In the genomic region with DNA sequence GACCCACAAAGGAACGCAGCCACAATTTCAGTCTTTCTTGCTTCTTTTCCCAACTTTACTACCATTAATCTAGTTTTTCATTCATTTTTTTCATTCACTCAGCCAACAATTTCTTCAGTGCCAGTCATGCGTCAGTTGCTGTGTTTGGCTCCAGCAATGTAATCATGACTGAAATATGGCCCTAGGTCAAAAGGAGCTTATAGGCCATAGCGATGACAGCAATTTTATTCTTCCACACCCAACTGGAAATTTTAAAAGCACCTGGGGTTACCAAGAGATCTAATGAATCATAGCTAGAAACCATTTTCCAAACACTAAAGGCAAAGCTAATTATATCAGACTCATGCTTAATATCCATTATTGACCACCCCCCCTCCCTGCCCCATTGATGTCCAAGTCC, we compare ENCODE assay signal across 19 cellular contexts. TPM values are rescaled to one million over a fixed set of nuclear protein-coding genes. Genes with fewer than 3 reads are reported as not detected.
DNase-seq lines count a peak whose midpoint lies in the region; ATAC-seq and TF ChIP-seq lines count a peak whose summit lies in the region.
"Had no signal": no experiment of that assay in that cellular context is flagged by ENCODE, and none has a peak within 500 bp of the region (broad histone marks: within the 10 kb centered on the region; RNA-seq: fewer than 3 reads in every experiment).

No MANE protein-coding gene starts in this region.

- H3K27ac Mint-ChIP-seq in type B pancreatic cell, result peak overlapping the region; percentile 67

- peak overlapping the region; percentile 40; the same call in 1 of the 2 replicates for H3K18ac ChIP-seq in IMR-90 (ENCODE audit: low read depth, low read length)

- CTCF ChIA-PET in IMR-90 (lab: Yijun Ruan, JAX), result interaction anchor here (1.1 kb wide), 1 partner anchor 151 kb away, joined by 3 read pairs; no protein-coding TSS in a partner anchor

- 0 out of 2 replicates have a peak overlapping the region, but pooled peaks have one; percentile 15 for H2BK20ac ChIP-seq in IMR-90 (ENCODE audit: low read depth, low read length)

- peaks cover 8% of the 10 kb centered on the region for H3K9me1 ChIP-seq in IMR-90 (ENCODE audit: insufficient read depth, low read length)

- H3K4me1 ChIP-seq in IMR-90 (ENCODE audit: control insufficient read depth, insufficient read depth, low read length), result peaks cover 18% of the 10 kb centered on the region
- peaks cover 22 to 79% of the 10 kb centered on the region in 2 donors for H3K4me1 ChIP-seq in ascending aorta

- ATAC-seq in IMR-90 (ENCODE audit: low read depth) (no peak), GM18505 (IDR thresholded peaks at IDR 0.05; ENCODE audit: unreplicated experiment) (no peak)

- 0 out of 2 replicates have a peak overlapping the region, but pooled peaks have one; percentile 51 for H4K5ac ChIP-seq in IMR-90 (ENCODE audit: low read depth, low read length)

- no peak for DNase-seq in IMR-90
- DNase-seq in ascending aorta (ENCODE audit: low spot score in 2 of 2), result no peak
- DNase-seq in fibroblast of peridontal ligament (ENCODE audit: extremely low read depth), result peak; percentile 51
- DNase-seq in type B pancreatic cell (ENCODE audit: extremely low spot score, unreplicated experiment), result no peak
- no peak for DNase-seq in KBM-7
- no peak for DNase-seq in NK-92 (lab: John Stamatoyannopoulos, UW; ENCODE audit: unreplicated experiment)
- no peak for DNase-seq in SKM-1 treated with dmso at 0.1 percent for 144 hours (lab: John Stamatoyannopoulos, UW; ENCODE audit: unreplicated experiment)
- DNase-seq: CD4-positive, alpha-beta T cell; DMS53; NCI-H1436; NCI-H2029; NCI-H2171; NCI-H774; Right ventricle myocardium superior had no signal

- H2BK15ac ChIP-seq in IMR-90 (ENCODE audit: low read depth, low read length), result no peak overlapping the region

- H4K91ac ChIP-seq in IMR-90 (ENCODE audit: insufficient read depth, low read depth, low read length), result no peak overlapping the region

- TF ChIP-seq CTCF in IMR-90 (conservative IDR thresholded peaks at IDR 0.05; ENCODE audit: low read depth, low read length), result no peak
- no peak for TF ChIP-seq CTCF in ascending aorta (IDR thresholded peaks at IDR 0.05)
- TF ChIP-seq CTCF in type B pancreatic cell (conservative IDR thresholded peaks at IDR 0.05), result no peak

- no peak overlapping the region for H3K9ac ChIP-seq in IMR-90 (ENCODE audit: low read depth, low read length)

- 0 out of 2 replicates have a peak overlapping the region, but pooled peaks have one; percentile 9 for H2BK120ac ChIP-seq in IMR-90 (ENCODE audit: low read depth, low read length)

- H4K20me1 ChIP-seq in IMR-90 (ENCODE audit: insufficient read depth, low read length), result no peaks in the 10 kb centered on the region

- H3K27me3 Mint-ChIP-seq in type B pancreatic cell, result peaks cover 4% of the 10 kb centered on the region
- H3K27me3 Mint-ChIP-seq: CD4-positive, alpha-beta T cell had no signal

- H3K56ac ChIP-seq in IMR-90 (ENCODE audit: extremely low read depth, insufficient read depth, low read length), result no peak overlapping the region

- POLR2A ChIA-PET in IMR-90 (lab: Charles Lee; ENCODE audit: unreplicated experiment), result no interaction called here

- H3K14ac ChIP-seq in IMR-90 (replicated peaks; ENCODE audit: low read depth, low read length), result 0 out of 2 replicates have a peak overlapping the region, but pooled peaks have one; percentile 5

- dilution Hi-C loops in IMR-90 (cut with HindIII; ENCODE audit: low sequenced_read_pairs, unreplicated experiment), result no loop called here

- peaks cover 7% of the 10 kb centered on the region; the same call in 1 of the 2 replicates for H3K27me3 ChIP-seq in IMR-90 (ENCODE audit: control insufficient read depth, insufficient read depth, low read length)
- no peaks in the 10 kb centered on the region for H3K27me3 ChIP-seq in ascending aorta

- no peak for TF ChIP-seq RAD21 in IMR-90 (IDR thresholded peaks at IDR 0.05; ENCODE audit: low read length)

- H3K4me2 ChIP-seq in IMR-90 (ENCODE audit: low read depth, low read length), result no peak overlapping the region

- H3K23ac ChIP-seq in IMR-90 (ENCODE audit: low read depth, low read length), result no peak overlapping the region

- no CpG with 5 or more reads among the region's 3 CpGs for WGBS in IMR-90 (ENCODE audit: extremely low coverage in 2 of 2, insufficient read length in 1 of 2), 2 experiments

- H2AK5ac ChIP-seq in IMR-90 (ENCODE audit: low read depth, low read length), result peak overlapping the region; percentile 58; the same call in 1 of the 2 replicates

- H3K36me3 ChIP-seq in IMR-90 (ENCODE audit: control insufficient read depth, insufficient read depth, low read length) (no peaks in the 10 kb centered on the region), ascending aorta (no peaks in the 10 kb centered on the region)
- H3K36me3 ChIP-seq: HAP-1 had no signal

- peaks cover 14% of the 10 kb centered on the region for H3K9me3 Mint-ChIP-seq in type B pancreatic cell
- H3K9me3 Mint-ChIP-seq: CD4-positive, alpha-beta T cell had no signal

- no peak for TF ChIP-seq POLR2A in IMR-90 (IDR thresholded peaks at IDR 0.05; ENCODE audit: low read depth, low read length)
- no peak for TF ChIP-seq POLR2A in GM18505 (IDR thresholded peaks at IDR 0.05; ENCODE audit: borderline replicate concordance, extremely low read depth, insufficient read depth, insufficient read length)

- peaks cover 31% of the 10 kb centered on the region for H3K4me1 Mint-ChIP-seq in type B pancreatic cell (ENCODE audit: unreplicated experiment)

- no peak overlapping the region for H2AK9ac ChIP-seq in IMR-90 (replicated peaks; ENCODE audit: low read depth, low read length, poor library complexity)

- in situ Hi-C loops in IMR-90 (cut with MboI; ENCODE audit: low sequenced_read_pairs), result no loop called here
- in situ Hi-C loops in KBM-7 (cut with MboI; ENCODE audit: low pct_unique_long_range_greater_than_20kb, low sequenced_read_pairs), result no loop called here

- H3K4me3 ChIP-seq in IMR-90 (ENCODE audit: insufficient read depth, low read depth, low read length), result no peak overlapping the region
- H3K4me3 ChIP-seq in ascending aorta, result no peak overlapping the region
- H3K4me3 ChIP-seq: HAP-1, SK-N-MC had no signal

- no peak overlapping the region for H4K8ac ChIP-seq in IMR-90 (ENCODE audit: low read depth in 2 of 2, low read length in 2 of 2)

- H2AFZ ChIP-seq in IMR-90 (replicated peaks; ENCODE audit: low read length, poor library complexity), result no peak overlapping the region

- H3K4me3 Mint-ChIP-seq in type B pancreatic cell, result no peak overlapping the region
- H3K4me3 Mint-ChIP-seq: CD4-positive, alpha-beta T cell had no signal

- no peaks in the 10 kb centered on the region for H3K9me3 ChIP-seq in IMR-90 (ENCODE audit: control insufficient read depth, insufficient read depth, low read length)
- H3K9me3 ChIP-seq in ascending aorta, result no peaks in the 10 kb centered on the region
- H3K9me3 ChIP-seq: HAP-1 had no signal

- no peak overlapping the region for H3K4ac ChIP-seq in IMR-90 (ENCODE audit: low read depth, low read length)

- no peaks in the 10 kb centered on the region for H3K79me1 ChIP-seq in IMR-90 (ENCODE audit: low read depth in 1 of 2, low read length in 2 of 2)

- intact Hi-C loops in IMR-90 (cut with micrococcal nuclease), result no loop called here
- intact Hi-C loops in ascending aorta (cut with DNase I), result loop anchor here (5.0 kb wide), 1 partner anchor 166 kb away; no protein-coding TSS in a partner anchor

- no TSS peak for BruUV-seq in IMR-90 (replicated peaks; lab: Mats Ljungman, UMichigan)

- H3K36me3 Mint-ChIP-seq in type B pancreatic cell, result peaks cover 4% of the 10 kb centered on the region

- peak overlapping the region; percentile 49 for H2BK5ac ChIP-seq in IMR-90 (ENCODE audit: low read depth, low read length, poor library complexity, severe bottlenecking)

- H3K27ac ChIP-seq in IMR-90 (ENCODE audit: insufficient read depth, low read length), result no peak overlapping the region
- H3K27ac ChIP-seq in ascending aorta, result peak overlapping the region; percentile 82 to 90
- H3K27ac ChIP-seq: SK-N-MC had no signal

TF ChIP-seq in IMR-90, 13 proteins besides CTCF, POLR2A, EP300 and RAD21 (continues in another document):
- no peak for TF ChIP-seq BHLHE40 (IDR thresholded peaks at IDR 0.05; ENCODE audit: low read depth, low read length)
- no peak for TF ChIP-seq FOS (IDR thresholded peaks at IDR 0.05; ENCODE audit: low read depth, low read length)
- no peak for TF ChIP-seq USF2 (IDR thresholded peaks at IDR 0.05; ENCODE audit: low read depth, low read length)
- no peak for TF ChIP-seq NFE2L2 (IDR thresholded peaks at IDR 0.05; ENCODE audit: low read depth, low read length)
- no peak for TF ChIP-seq CEBPB (IDR thresholded peaks at IDR 0.05; ENCODE audit: low read depth, low read length)
- no peak for TF ChIP-seq SMC3 (IDR thresholded peaks at IDR 0.05; ENCODE audit: low read depth, low read length)
- TF ChIP-seq MAZ (IDR thresholded peaks at IDR 0.05; ENCODE audit: borderline replicate concordance, low read depth, low read length), result no peak
- no peak for TF ChIP-seq MXI1 (IDR thresholded peaks at IDR 0.05; ENCODE audit: borderline replicate concordance, low read depth, low read length)
- TF ChIP-seq RFX5 (IDR thresholded peaks at IDR 0.05; ENCODE audit: low read depth, low read length), result no peak
- TF ChIP-seq CHD1 (IDR thresholded peaks at IDR 0.05; ENCODE audit: low read depth, low read length), result no peak
- TF ChIP-seq, protein P1, sequence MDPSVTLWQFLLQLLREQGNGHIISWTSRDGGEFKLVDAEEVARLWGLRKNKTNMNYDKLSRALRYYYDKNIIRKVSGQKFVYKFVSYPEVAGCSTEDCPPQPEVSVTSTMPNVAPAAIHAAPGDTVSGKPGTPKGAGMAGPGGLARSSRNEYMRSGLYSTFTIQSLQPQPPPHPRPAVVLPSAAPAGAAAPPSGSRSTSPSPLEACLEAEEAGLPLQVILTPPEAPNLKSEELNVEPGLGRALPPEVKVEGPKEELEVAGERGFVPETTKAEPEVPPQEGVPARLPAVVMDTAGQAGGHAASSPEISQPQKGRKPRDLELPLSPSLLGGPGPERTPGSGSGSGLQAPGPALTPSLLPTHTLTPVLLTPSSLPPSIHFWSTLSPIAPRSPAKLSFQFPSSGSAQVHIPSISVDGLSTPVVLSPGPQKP (IDR thresholded peaks at IDR 0.05; ENCODE audit: borderline replicate concordance, low read depth, low read length), result no peak

RNA-seq across cellular contexts. Expression of gene C1QTNF7, which starts 29.8 kb away (rescaled TPM):
- total RNA-seq in IMR-90 (2012; rRNA removed) (0.18 and 0.28 TPM in 2 replicates), ascending aorta (23.2 TPM), type B pancreatic cell (ENCODE audit: low replicate concordance) (0.43 and 1.8 TPM in 2 replicates)
- polyA plus RNA-seq in IMR-90 (2012; rRNA removed), result 0.12 and 0.23 TPM in 2 replicates
- polyA plus RNA-seq in IMR-90 (2012; cell fraction: cytosol; rRNA removed), result 0.01 and 0.10 TPM in 2 replicates
- polyA plus RNA-seq in IMR-90 (2012; cell fraction: nucleus; rRNA removed; ENCODE audit: low replicate concordance), result 0.10 TPM in 1 of 2 replicates, not detected in the other
- total RNA-seq: CD4-positive, alpha-beta T cell; G401; NCI-H460 had no signal
